In genomic region chr3:189862385-189863023, GRCh38 we compare ENCODE assay signal across 14 cellular contexts.
A peak's percentile ranks its signal among the peaks of the same experiment; 100 is the strongest.
DNase-seq lines count a peak whose midpoint lies in the region; ATAC-seq and TF ChIP-seq lines count a peak whose summit lies in the region.
"Had no signal": no experiment of that assay in that cellular context is flagged by ENCODE, and none has a peak within 500 bp of the region (broad histone marks: within the 10 kb centered on the region; RNA-seq: fewer than 3 reads in every experiment).

No MANE protein-coding gene starts in this region.

- TF ChIP-seq CTCF in fibroblast of the aortic adventitia (IDR thresholded peaks at IDR 0.05; ENCODE audit: insufficient read depth, low read length) (no peak), tibial artery (IDR thresholded peaks at IDR 0.05) (no peak), GM13976 (IDR thresholded peaks at IDR 0.05; ENCODE audit: borderline replicate concordance, control extremely low read depth, extremely low read depth, insufficient read depth, missing control alignments) (no peak)

- peaks cover 0 to 10% (median 4%) of the 10 kb centered on the region in 4 donors for H3K4me1 ChIP-seq in tibial artery

- H3K36me3 ChIP-seq in tibial artery: no peaks in the 10 kb centered on the region
- H3K36me3 ChIP-seq: MG63 had no signal

- H3K27ac ChIP-seq in tibial artery: peak overlapping the region; percentile 4 to 20

- H3K9me3 ChIP-seq in tibial artery: no peaks in the 10 kb centered on the region
- H3K9me3 ChIP-seq: MG63 had no signal

- no peak overlapping the region for H3K4me3 ChIP-seq in fibroblast of the aortic adventitia (ENCODE audit: low read depth, low read length)
- no peak overlapping the region for H3K4me3 ChIP-seq in tibial artery
- H3K4me3 ChIP-seq: MG63 had no signal

- no peak for ATAC-seq in GM18511 (IDR thresholded peaks at IDR 0.05; ENCODE audit: unreplicated experiment)
- ATAC-seq: activated T-cell treated with anti-CD3 and anti-CD28 coated beads, Interleukin-2, amount 50 U/mL, for 72 hours had no signal

- no peaks in the 10 kb centered on the region for H3K27me3 ChIP-seq in tibial artery
- H3K27me3 ChIP-seq: MG63 had no signal

- DNase-seq in SKM-1 treated with dmso at 0.1 percent for 144 hours (lab: John Stamatoyannopoulos, UW; ENCODE audit: unreplicated experiment) (peak; percentile 36), SKM-1 (lab: John Stamatoyannopoulos, UW; ENCODE audit: unreplicated experiment) (no peak), SIG-M5 treated with dmso at 0.1 percent for 504 hours (lab: John Stamatoyannopoulos, UW; ENCODE audit: unreplicated experiment) (peak; percentile 76), fibroblast of the aortic adventitia (ENCODE audit: low read depth) (peak; percentile 82), tibial artery (no peak), GM13976 (ENCODE audit: low spot score) (no peak), HT-29 (ENCODE audit: low spot score) (no peak)
- DNase-seq: 8988T; activated CD4-positive, alpha-beta T cell treated with anti-CD3 and anti-CD28 coated beads, Interleukin-2, amount 50 U/mL, for 48 hours; activated T-cell treated with anti-CD3 and anti-CD28 coated beads, Interleukin-2, amount 50 U/mL, for 72 hours; MG63; NCI-H2107; SHP77 treated with DMSO at 0.1 percent for 48 hours had no signal

- intact Hi-C loops in tibial artery (cut with DNase I; ENCODE audit: low total_unique reads): no loop called here

- in situ Hi-C loops in GM13976 (cut with MboI; ENCODE audit: low sequenced_read_pairs, unreplicated experiment): no loop called here

Comparison
In these comparisons a context has a peak if more than half of its experiments do, and no peak if none do; other contexts are left out.
1. DNase-seq: peak in SKM-1 treated with dmso at 0.1 percent for 144 hours (single experiment), SIG-M5 treated with dmso at 0.1 percent for 504 hours (single experiment) and fibroblast of the aortic adventitia (single experiment); none in SKM-1 (single experiment), tibial artery (0 of 2), GM13976 (single experiment) and HT-29 (single experiment).